33 cellular contexts compared by ENCODE assay signal in the genomic region with DNA sequence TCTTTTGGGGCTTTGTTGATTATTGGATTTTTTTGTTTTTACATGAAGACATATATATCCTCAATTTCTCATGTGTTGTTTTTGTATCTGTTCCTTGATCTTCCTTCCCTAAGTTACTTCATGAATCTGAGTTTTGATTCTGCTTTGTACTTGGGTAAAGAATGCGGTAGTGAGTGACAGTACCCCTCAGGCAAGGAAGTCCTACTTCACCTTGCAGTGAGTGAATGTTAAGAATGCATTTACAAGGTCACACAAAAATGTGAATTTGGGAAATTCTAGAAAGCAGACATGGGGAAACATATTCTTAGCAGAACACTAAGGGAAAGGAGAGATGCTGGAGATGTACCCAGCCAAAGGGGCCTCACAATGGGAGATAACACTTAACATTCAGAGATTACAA.
"Had no signal": no experiment of that assay in that cellular context is flagged by ENCODE, and none has a peak within 500 bp of the region (broad histone marks: within the 10 kb centered on the region; RNA-seq: fewer than 3 reads in every experiment).

No MANE protein-coding gene starts in this region.

- H3K27me3 ChIP-seq: adrenal gland, body of pancreas, cardiac muscle cell, esophagus muscularis mucosa, foreskin keratinocyte, gastrocnemius medialis had no signal

- DNase-seq: activated B cell treated with CpG ODN at 0.5 μM for 24 hours; activated CD4-positive, alpha-beta memory T cell treated with anti-CD3 and anti-CD28 coated beads for 36 hours; activated CD4-positive, alpha-beta T cell treated with anti-CD3 and anti-CD28 coated beads for 48 hours; activated CD8-positive, alpha-beta memory T cell treated with anti-CD3 and anti-CD28 coated beads, Interleukin-2, amount 10 ng/mL, durations not matched to agents 7 days and 5 days; activated CD8-positive, alpha-beta memory T cell treated with anti-CD3 and anti-CD28 coated beads, Interleukin-2, amount 50 U/mL, for 4 hours; activated CD8-positive, alpha-beta T cell treated with anti-CD3 and anti-CD28 coated beads, Interleukin-2, amount 10 ng/mL, durations not matched to agents 7 days and 5 days; activated effector memory CD4-positive, alpha-beta T cell treated with anti-CD3 and anti-CD28 coated beads, Interleukin-2, amount 50 U/mL, for 16 hours; activated naive CD4-positive, alpha-beta T cell treated with anti-CD3 and anti-CD28 coated beads for 36 hours; activated naive CD8-positive, alpha-beta T cell treated with anti-CD3 and anti-CD28 coated beads for 36 hours; activated naive CD8-positive, alpha-beta T cell treated with anti-CD3 and anti-CD28 coated beads, Interleukin-2, amount 50 U/mL, for 24 hours; activated T-cell treated with anti-CD3 and anti-CD28 coated beads, Interleukin-2, amount 50 U/mL, for 1 hour; activated T-cell treated with anti-CD3 and anti-CD28 coated beads, Interleukin-2, amount 50 U/mL, for 48 hours; adrenal gland; amygdala; aorta; body of pancreas; central memory CD4-positive, alpha-beta T cell; cerebellar nuclear complex; dorsolateral prefrontal cortex; effector memory CD4-positive, alpha-beta T cell; endodermal cell; erythroblast; gastrocnemius medialis; glutamatergic neuron; SW 1271; T-cell; T1000; WERI-Rb-1 had no signal

- H3K4me3 ChIP-seq: adrenal gland, body of pancreas, cardiac muscle cell, coronary artery, dorsolateral prefrontal cortex, esophagus muscularis mucosa, gastrocnemius medialis had no signal

- H3K27ac ChIP-seq: adrenal gland, body of pancreas, cardiac muscle cell, coronary artery, dorsolateral prefrontal cortex, esophagus muscularis mucosa, foreskin keratinocyte, gastrocnemius medialis, WERI-Rb-1 had no signal

- H3K36me3 ChIP-seq: adrenal gland, cardiac muscle cell, esophagus muscularis mucosa, gastrocnemius medialis, WERI-Rb-1 had no signal

- H3K9me3 ChIP-seq: adrenal gland, body of pancreas, esophagus muscularis mucosa, gastrocnemius medialis had no signal

- ATAC-seq: activated CD4-positive, CD25-positive, alpha-beta regulatory T cell treated with anti-CD3 and anti-CD28 coated beads, Interleukin-2, amount 50 U/mL, for 24 hours; activated CD8-positive, alpha-beta memory T cell treated with anti-CD3 and anti-CD28 coated beads, Interleukin-2, amount 10 ng/mL, durations not matched to agents 7 days and 5 days; activated CD8-positive, alpha-beta T cell treated with anti-CD3 and anti-CD28 coated beads, Interleukin-2, amount 10 ng/mL, durations not matched to agents 7 days and 5 days; activated naive CD8-positive, alpha-beta T cell treated with anti-CD3 and anti-CD28 coated beads, Interleukin-2, amount 50 U/mL, for 24 hours; body of pancreas; foreskin keratinocyte; gastrocnemius medialis; T-cell had no signal

- H3K4me1 ChIP-seq: adrenal gland, body of pancreas, esophagus muscularis mucosa, foreskin keratinocyte, gastrocnemius medialis had no signal
